ENCODE assay signal across 36 cellular contexts in the genomic region with DNA sequence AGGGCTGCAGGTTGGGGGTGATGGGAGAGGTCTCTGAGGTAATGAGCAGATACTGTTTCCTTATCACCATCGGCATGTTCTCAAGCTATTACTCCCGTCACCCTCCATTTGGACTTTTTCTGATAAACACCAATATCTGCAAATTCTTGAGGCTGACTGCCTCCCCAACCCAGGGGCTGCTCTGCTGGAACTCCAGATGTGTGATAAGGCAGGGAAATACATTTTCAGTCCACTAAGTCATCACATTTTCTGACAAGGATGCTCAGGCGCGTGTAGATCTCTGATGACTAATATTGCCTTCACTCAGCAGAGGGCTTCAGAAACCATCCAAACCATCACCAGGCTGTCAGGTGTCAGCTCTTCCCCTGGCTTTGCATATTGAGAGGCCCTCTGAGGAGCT.
"Had no signal": no experiment of that assay in that cellular context is flagged by ENCODE, and none has a peak within 500 bp of the region (broad histone marks: within the 10 kb centered on the region; RNA-seq: fewer than 3 reads in every experiment).

No MANE protein-coding gene starts in this region.

- H3K4me1 Mint-ChIP-seq: activated B cell treated with CpG ODN at 0.5 μM for 24 hours; activated CD4-positive, alpha-beta T cell treated with anti-CD3 and anti-CD28 coated beads, Interleukin-2, amount 10 ng/mL, durations not matched to agents 24 days and 14 days; activated CD8-positive, alpha-beta memory T cell treated with anti-CD3 and anti-CD28 coated beads, Interleukin-2, amount 10 ng/mL, durations not matched to agents 7 days and 5 days; activated naive CD4-positive, alpha-beta T cell treated with anti-CD3 and anti-CD28 coated beads, Interleukin-2, amount 50 U/mL, for 24 hours; activated naive CD8-positive, alpha-beta T cell treated with anti-CD3 and anti-CD28 coated beads for 36 hours; activated naive CD8-positive, alpha-beta T cell treated with anti-CD3 and anti-CD28 coated beads, Interleukin-2, amount 50 U/mL, for 24 hours; T-helper 17 cell had no signal

- H3K4me3 Mint-ChIP-seq: activated B cell treated with CpG ODN at 0.5 μM for 24 hours; activated CD4-positive, alpha-beta memory T cell treated with anti-CD3 and anti-CD28 coated beads for 36 hours; activated CD4-positive, alpha-beta T cell treated with anti-CD3 and anti-CD28 coated beads, Interleukin-2, amount 10 ng/mL, durations not matched to agents 24 days and 14 days; activated CD8-positive, alpha-beta memory T cell treated with anti-CD3 and anti-CD28 coated beads, Interleukin-2, amount 10 ng/mL, durations not matched to agents 7 days and 5 days; activated CD8-positive, alpha-beta T cell treated with anti-CD3 and anti-CD28 coated beads, Interleukin-2, amount 10 ng/mL, durations not matched to agents 7 days and 5 days; activated naive CD4-positive, alpha-beta T cell treated with anti-CD3 and anti-CD28 coated beads for 36 hours; activated naive CD4-positive, alpha-beta T cell treated with anti-CD3 and anti-CD28 coated beads, Interleukin-2, amount 50 U/mL, for 24 hours; activated naive CD8-positive, alpha-beta T cell treated with anti-CD3 and anti-CD28 coated beads for 36 hours; activated naive CD8-positive, alpha-beta T cell treated with anti-CD3 and anti-CD28 coated beads, Interleukin-2, amount 50 U/mL, for 24 hours; activated T-helper 1 cell treated with anti-CD3 and anti-CD28 coated beads, Interleukin-12 subunit alpha, Interleukin-12 subunit beta, Interleukin-2, Interleukin-4 antibody, amounts not matched to agents 30 ng/mL and 10 ng/mL and 1 ng/mL, durations not matched to agents 14 hours and 24 hours and 36 hours; T-helper 17 cell; T-helper 2 cell treated with Interferon-gamma antibody and Interleukin-4, amounts not matched to agents 5 μg/mL and 100 μg/mL, for 36 hours had no signal

- H3K27ac Mint-ChIP-seq: activated B cell treated with CpG ODN at 0.5 μM for 24 hours; activated CD4-positive, alpha-beta memory T cell treated with anti-CD3 and anti-CD28 coated beads for 36 hours; activated CD4-positive, alpha-beta T cell treated with anti-CD3 and anti-CD28 coated beads, Interleukin-2, amount 10 ng/mL, durations not matched to agents 24 days and 14 days; activated CD8-positive, alpha-beta memory T cell treated with anti-CD3 and anti-CD28 coated beads, Interleukin-2, amount 10 ng/mL, durations not matched to agents 7 days and 5 days; activated CD8-positive, alpha-beta T cell treated with anti-CD3 and anti-CD28 coated beads, Interleukin-2, amount 10 ng/mL, durations not matched to agents 7 days and 5 days; activated naive CD4-positive, alpha-beta T cell treated with anti-CD3 and anti-CD28 coated beads for 36 hours; activated naive CD4-positive, alpha-beta T cell treated with anti-CD3 and anti-CD28 coated beads, Interleukin-2, amount 50 U/mL, for 24 hours; activated naive CD8-positive, alpha-beta T cell treated with anti-CD3 and anti-CD28 coated beads for 36 hours; activated naive CD8-positive, alpha-beta T cell treated with anti-CD3 and anti-CD28 coated beads, Interleukin-2, amount 50 U/mL, for 24 hours; activated T-helper 1 cell treated with anti-CD3 and anti-CD28 coated beads, Interleukin-12 subunit alpha, Interleukin-12 subunit beta, Interleukin-2, Interleukin-4 antibody, amounts not matched to agents 30 ng/mL and 10 ng/mL and 1 ng/mL, durations not matched to agents 14 hours and 24 hours and 36 hours; activated T-helper 2 cell treated with anti-CD3 and anti-CD28 coated beads, Interferon-gamma antibody, Interleukin-2, Interleukin-4, amounts not matched to agents 10 μg/mL and 5 μg/mL and 100 μg/mL, durations not matched to agents 14 hours and 24 hours and 36 hours; T-helper 17 cell; T-helper 2 cell treated with Interferon-gamma antibody and Interleukin-4, amounts not matched to agents 5 μg/mL and 100 μg/mL, for 36 hours had no signal

- H3K36me3 Mint-ChIP-seq: activated CD4-positive, alpha-beta memory T cell treated with anti-CD3 and anti-CD28 coated beads for 36 hours; activated CD8-positive, alpha-beta memory T cell treated with anti-CD3 and anti-CD28 coated beads, Interleukin-2, amount 10 ng/mL, durations not matched to agents 7 days and 5 days; activated naive CD4-positive, alpha-beta T cell treated with anti-CD3 and anti-CD28 coated beads, Interleukin-2, amount 50 U/mL, for 24 hours; activated naive CD8-positive, alpha-beta T cell treated with anti-CD3 and anti-CD28 coated beads for 36 hours had no signal

- H3K4me3 ChIP-seq: adrenal gland, body of pancreas, esophagus squamous epithelium, gastroesophageal sphincter, heart right ventricle had no signal

- FAIRE-seq: colon, endometrium, endothelial cell of umbilical vein had no signal

- H3K4me1 ChIP-seq: adrenal gland, body of pancreas, esophagus squamous epithelium, gastroesophageal sphincter, heart right ventricle had no signal

- H3K27ac ChIP-seq: adrenal gland, body of pancreas, epithelial cell of prostate, esophagus squamous epithelium, gastroesophageal sphincter, heart right ventricle, WERI-Rb-1 had no signal

- H3K9me3 ChIP-seq: adrenal gland had no signal

- H3K9me3 Mint-ChIP-seq: activated CD4-positive, alpha-beta T cell treated with anti-CD3 and anti-CD28 coated beads, Interleukin-2, amount 10 ng/mL, durations not matched to agents 24 days and 14 days; activated naive CD4-positive, alpha-beta T cell treated with anti-CD3 and anti-CD28 coated beads for 36 hours; activated naive CD4-positive, alpha-beta T cell treated with anti-CD3 and anti-CD28 coated beads, Interleukin-2, amount 50 U/mL, for 24 hours; activated naive CD8-positive, alpha-beta T cell treated with anti-CD3 and anti-CD28 coated beads for 36 hours; activated naive CD8-positive, alpha-beta T cell treated with anti-CD3 and anti-CD28 coated beads, Interleukin-2, amount 50 U/mL, for 24 hours; activated T-helper 1 cell treated with anti-CD3 and anti-CD28 coated beads, Interleukin-12 subunit alpha, Interleukin-12 subunit beta, Interleukin-2, Interleukin-4 antibody, amounts not matched to agents 30 ng/mL and 10 ng/mL and 1 ng/mL, durations not matched to agents 14 hours and 24 hours and 36 hours; activated T-helper 2 cell treated with anti-CD3 and anti-CD28 coated beads, Interferon-gamma antibody, Interleukin-2, Interleukin-4, amounts not matched to agents 10 μg/mL and 5 μg/mL and 100 μg/mL, durations not matched to agents 14 hours and 24 hours and 36 hours; T-helper 2 cell treated with Interferon-gamma antibody and Interleukin-4, amounts not matched to agents 5 μg/mL and 100 μg/mL, for 36 hours had no signal

- H3K36me3 ChIP-seq: adrenal gland, esophagus squamous epithelium, gastroesophageal sphincter, heart right ventricle, WERI-Rb-1 had no signal

- ATAC-seq: activated CD4-positive, CD25-positive, alpha-beta regulatory T cell treated with anti-CD3 and anti-CD28 coated beads, Interleukin-2, amount 50 U/mL, for 24 hours; activated CD8-positive, alpha-beta memory T cell treated with anti-CD3 and anti-CD28 coated beads, Interleukin-2, amount 10 ng/mL, durations not matched to agents 7 days and 5 days; activated CD8-positive, alpha-beta T cell treated with anti-CD3 and anti-CD28 coated beads, Interleukin-2, amount 10 ng/mL, durations not matched to agents 7 days and 5 days; activated naive CD8-positive, alpha-beta T cell treated with anti-CD3 and anti-CD28 coated beads, Interleukin-2, amount 50 U/mL, for 24 hours; body of pancreas; gastroesophageal sphincter; heart right ventricle; T-helper 17 cell had no signal

- DNase-seq: activated B cell treated with CpG ODN at 0.5 μM for 24 hours; activated CD4-positive, alpha-beta memory T cell treated with anti-CD3 and anti-CD28 coated beads for 36 hours; activated CD4-positive, alpha-beta T cell treated with anti-CD3 and anti-CD28 coated beads, Interleukin-2, amount 10 ng/mL, durations not matched to agents 24 days and 14 days; activated CD8-positive, alpha-beta memory T cell treated with anti-CD3 and anti-CD28 coated beads, Interleukin-2, amount 10 ng/mL, durations not matched to agents 7 days and 5 days; activated CD8-positive, alpha-beta memory T cell treated with anti-CD3 and anti-CD28 coated beads, Interleukin-2, amount 50 U/mL, for 4 hours; activated CD8-positive, alpha-beta T cell treated with anti-CD3 and anti-CD28 coated beads, Interleukin-2, amount 10 ng/mL, durations not matched to agents 7 days and 5 days; activated effector memory CD4-positive, alpha-beta T cell treated with anti-CD3 and anti-CD28 coated beads, Interleukin-2, amount 50 U/mL, for 16 hours; activated naive CD4-positive, alpha-beta T cell treated with anti-CD3 and anti-CD28 coated beads for 36 hours; activated naive CD8-positive, alpha-beta T cell treated with anti-CD3 and anti-CD28 coated beads for 36 hours; activated naive CD8-positive, alpha-beta T cell treated with anti-CD3 and anti-CD28 coated beads, Interleukin-2, amount 50 U/mL, for 24 hours; activated T-cell treated with anti-CD3 and anti-CD28 coated beads, Interleukin-2, amount 50 U/mL, for 1 hour; activated T-cell treated with anti-CD3 and anti-CD28 coated beads, Interleukin-2, amount 50 U/mL, for 48 hours; adrenal gland; amygdala; aorta; body of pancreas; caudate nucleus; cortex of kidney; dermis blood vessel endothelial cell; effector CD8-positive, alpha-beta T cell; esophagus squamous epithelium; foreskin melanocyte; heart right ventricle; T-helper 17 cell; T1000; WERI-Rb-1 had no signal

- H3K27me3 ChIP-seq: adrenal gland, body of pancreas had no signal
